In the genomic region with DNA sequence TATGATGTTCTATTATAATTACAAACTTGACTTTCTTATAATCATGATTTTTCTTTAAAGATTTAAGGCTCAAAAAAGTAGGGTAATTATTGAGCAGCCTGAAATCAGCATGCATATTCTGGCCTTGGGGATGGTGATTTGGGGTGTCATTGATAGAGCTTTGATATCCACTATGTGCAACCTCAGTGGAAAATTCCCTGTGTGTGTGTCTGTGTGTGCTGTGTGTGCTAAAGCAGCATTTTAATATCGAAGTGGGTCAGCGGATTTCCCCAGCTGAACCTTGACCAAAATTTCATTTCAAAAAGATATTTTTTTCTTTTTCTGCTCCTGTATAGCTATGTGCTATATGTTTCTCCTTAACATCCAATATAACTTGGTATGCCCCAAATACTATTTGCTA, we compare ENCODE assay signal across 24 cellular contexts. TPM values are rescaled to one million over a fixed set of nuclear protein-coding genes. Genes with fewer than 3 reads are reported as not detected.
DNase-seq lines count a peak whose midpoint lies in the region; TF ChIP-seq lines count a peak whose summit lies in the region.
"Had no signal": no experiment of that assay in that cellular context is flagged by ENCODE, and none has a peak within 500 bp of the region (broad histone marks: within the 10 kb centered on the region; RNA-seq: fewer than 3 reads in every experiment).

No MANE protein-coding gene starts in this region.

- TF ChIP-seq POLR2A in adrenal gland (IDR thresholded peaks at IDR 0.05) = no peak

- peak; percentile 47 for DNase-seq in DMS 273 (lab: John Stamatoyannopoulos, UW; ENCODE audit: unreplicated experiment)
- no peak for DNase-seq in DMS 273 treated with DMSO at 0.1 percent for 48 hours (lab: John Stamatoyannopoulos, UW)
- peak; percentile 32 for DNase-seq in NCI-H69 (lab: John Stamatoyannopoulos, UW)
- DNase-seq in glutamatergic neuron = no peak
- DNase-seq in SIG-M5 treated with dmso at 0.1 percent for 504 hours (lab: John Stamatoyannopoulos, UW; ENCODE audit: unreplicated experiment) = no peak
- DNase-seq in stimulated activated naive CD4-positive, alpha-beta T cell treated with Interleukin-2 at 50 U/mL for 16 hours (lab: John Stamatoyannopoulos, UW) = no peak
- no peak for DNase-seq in adrenal gland
- DNase-seq: 8988T; ACHN; AML-193; BE2C; CD4-positive, alpha-beta T cell; CD8-positive, alpha-beta memory T cell; DMS153; DND-41; GDM1; GOT3; HFFc6 had no signal

- no peaks in the 10 kb centered on the region for H3K4me1 ChIP-seq in adrenal gland (replicated peaks in 1 of 2)
- H3K4me1 ChIP-seq: A549; BE2C; BLaER1 treated with 17β-estradiol and CSF1 and Interleukin-3, amounts not matched to agents 10 nM and 100 nM; HAP-1 had no signal

- H3K4me3 ChIP-seq in adrenal gland = no peak overlapping the region
- H3K4me3 ChIP-seq: A549; BLaER1 treated with 17β-estradiol and CSF1 and Interleukin-3, amounts not matched to agents 10 nM and 100 nM; GM12878; HAP-1 had no signal

- H3K27me3 ChIP-seq in adrenal gland = no peaks in the 10 kb centered on the region
- H3K27me3 ChIP-seq: BE2C; BLaER1 treated with 17β-estradiol and CSF1 and Interleukin-3, amounts not matched to agents 10 nM and 100 nM had no signal

- H3K27ac ChIP-seq in adrenal gland = no peak overlapping the region
- H3K27ac ChIP-seq: A549; BLaER1 treated with 17β-estradiol and CSF1 and Interleukin-3, amounts not matched to agents 10 nM and 100 nM had no signal

- H3K27ac Mint-ChIP-seq in brain (peak overlapping the region in 2 of 5 experiments; percentile 55 to 68), glutamatergic neuron (ENCODE audit: unreplicated experiment) (peak overlapping the region; percentile 16)
- H3K27ac Mint-ChIP-seq: CD14-positive monocyte; CD4-positive, alpha-beta T cell; CD8-positive, alpha-beta memory T cell; HFFc6 had no signal

- H3K4me3 Mint-ChIP-seq in brain = peak overlapping the region in 3 of 5 experiments; percentile 3 to 84 (median 27)
- H3K4me3 Mint-ChIP-seq in glutamatergic neuron (ENCODE audit: unreplicated experiment) = no peak overlapping the region
- H3K4me3 Mint-ChIP-seq: CD14-positive monocyte; CD4-positive, alpha-beta T cell; CD8-positive, alpha-beta memory T cell; HFFc6 had no signal

- H3K4me1 Mint-ChIP-seq in brain (peaks cover 44% of the 10 kb centered on the region), glutamatergic neuron (ENCODE audit: low read depth, unreplicated experiment) (peaks cover 55% of the 10 kb centered on the region)
- H3K4me1 Mint-ChIP-seq: CD14-positive monocyte; CD8-positive, alpha-beta memory T cell had no signal

- H3K9me3 Mint-ChIP-seq in brain = no peaks in the 10 kb centered on the region
- H3K9me3 Mint-ChIP-seq in glutamatergic neuron (ENCODE audit: unreplicated experiment) = peaks cover 12% of the 10 kb centered on the region
- H3K9me3 Mint-ChIP-seq: CD4-positive, alpha-beta T cell had no signal

- H3K9me3 ChIP-seq in adrenal gland (replicated peaks in 1 of 3) = no peaks in the 10 kb centered on the region
- H3K9me3 ChIP-seq: A549; BE2C; BLaER1 treated with 17β-estradiol and CSF1 and Interleukin-3, amounts not matched to agents 10 nM and 100 nM; HAP-1 had no signal

- TF ChIP-seq CTCF in brain (conservative IDR thresholded peaks at IDR 0.05) (no peak), glutamatergic neuron (IDR thresholded peaks at IDR 0.05; ENCODE audit: partially characterized antibody, unreplicated experiment) (no peak), adrenal gland (IDR thresholded peaks at IDR 0.05) (no peak)

- WGBS in adrenal gland, 4 donors = 84 to 93% (median 88%) methylated on average over 2 of the region's 2 CpGs

- no peaks in the 10 kb centered on the region for H3K36me3 ChIP-seq in adrenal gland (replicated peaks in 1 of 2)
- H3K36me3 ChIP-seq: BE2C; BLaER1 treated with 17β-estradiol and CSF1 and Interleukin-3, amounts not matched to agents 10 nM and 100 nM; HAP-1 had no signal

- intact Hi-C loops in adrenal gland (cut with DNase I) = no loop called here

- H3K36me3 Mint-ChIP-seq in brain (no peaks in the 10 kb centered on the region), glutamatergic neuron (ENCODE audit: unreplicated experiment) (no peaks in the 10 kb centered on the region)
- H3K36me3 Mint-ChIP-seq: CD14-positive monocyte; CD8-positive, alpha-beta memory T cell had no signal

- no peaks in the 10 kb centered on the region for H3K27me3 Mint-ChIP-seq in brain
- peaks cover 8% of the 10 kb centered on the region for H3K27me3 Mint-ChIP-seq in glutamatergic neuron (ENCODE audit: unreplicated experiment)
- H3K27me3 Mint-ChIP-seq: CD4-positive, alpha-beta T cell; CD8-positive, alpha-beta memory T cell had no signal

RNA-seq across cellular contexts. Expression of gene KCNJ3, which starts 11.6 kb away (rescaled TPM):
- polyA plus RNA-seq in brain (ENCODE audit: insufficient read depth, low read depth, low replicate concordance) (3.1 TPM), adrenal gland (under 1 TPM; 0.30 to 0.64 (median 0.48) TPM)
- total RNA-seq in glutamatergic neuron (ENCODE audit: unreplicated experiment) (3.6 TPM), adrenal gland (1 to 10 TPM in 2 of 8 donors, under 1 TPM in 5, not detected in 1; 0.08 to 2.2 (median 0.74) TPM)
- total RNA-seq: CD4-positive, alpha-beta T cell; CD8-positive, alpha-beta memory T cell; HFFc6 had no signal
- polyA plus RNA-seq: A549; CD14-positive monocyte; CD8-positive, alpha-beta memory T cell had no signal

Comparison
In these comparisons a context has a peak if more than half of its experiments do, and no peak if none do; other contexts are left out.
1. DNase-seq: peak in DMS 273 (single experiment) and NCI-H69 (single experiment); none in DMS 273 treated with DMSO at 0.1 percent for 48 hours (single experiment), glutamatergic neuron (single experiment), SIG-M5 treated with dmso at 0.1 percent for 504 hours (single experiment), stimulated activated naive CD4-positive, alpha-beta T cell treated with Interleukin-2 at 50 U/mL for 16 hours (single experiment) and adrenal gland (0 of 7).